ENCODE assay signal across 9 cellular contexts in genomic region chrX:40267334-40268118, GRCh38.
A peak's percentile ranks its signal among the peaks of the same experiment; 100 is the strongest.
DNase-seq lines count a peak whose midpoint lies in the region; ATAC-seq and TF ChIP-seq lines count a peak whose summit lies in the region.
"Had no signal": no experiment of that assay in that cellular context is flagged by ENCODE, and none has a peak within 500 bp of the region (broad histone marks: within the 10 kb centered on the region; RNA-seq: fewer than 3 reads in every experiment).

No MANE protein-coding gene starts in this region.

- H3K27me3 ChIP-seq in DND-41 (ENCODE audit: insufficient read depth, low read length, poor library complexity) (no peaks in the 10 kb centered on the region), brain microvascular endothelial cell (replicated peaks) (no peaks in the 10 kb centered on the region), mononuclear cell (ENCODE audit: insufficient read depth, low read length) (no peaks in the 10 kb centered on the region), Karpas-422 (ENCODE audit: low read length) (no peaks in the 10 kb centered on the region)

- in situ Hi-C loops in brain microvascular endothelial cell (cut with HindIII; ENCODE audit: low pct_ligation_motif_present, low sequenced_read_pairs), result no loop called here

- peak overlapping the region in 1 of 2 experiments; percentile 52; a peak in 1 of 4 replicates for H3K4me3 ChIP-seq in DND-41 (ENCODE audit: low read depth in 1 of 2, low read length in 2 of 2)
- H3K4me3 ChIP-seq in Jurkat, Clone E6-1 (ENCODE audit: low read length), result peak overlapping the region; percentile 53; the same call in 1 of the 2 replicates
- H3K4me3 ChIP-seq in brain microvascular endothelial cell (ENCODE audit: low read depth, low read length), result peak overlapping the region; percentile 54
- peak overlapping the region; percentile 31 for H3K4me3 ChIP-seq in mononuclear cell (ENCODE audit: low read length)
- no peak overlapping the region for H3K4me3 ChIP-seq in Karpas-422 (ENCODE audit: low read length)
- H3K4me3 ChIP-seq: lung had no signal

- no peaks in the 10 kb centered on the region for H3K36me3 ChIP-seq in DND-41 (ENCODE audit: insufficient read depth, low read length)
- no peaks in the 10 kb centered on the region for H3K36me3 ChIP-seq in brain microvascular endothelial cell (replicated peaks)
- H3K36me3 ChIP-seq in Karpas-422 (ENCODE audit: insufficient read depth, low read length), result no peaks in the 10 kb centered on the region

- H3K4me1 ChIP-seq in DND-41 (ENCODE audit: insufficient read depth, low read length), result peaks cover 12% of the 10 kb centered on the region
- peaks cover 29% of the 10 kb centered on the region for H3K4me1 ChIP-seq in mononuclear cell (ENCODE audit: insufficient read depth, low read length)
- H3K4me1 ChIP-seq in Karpas-422 (ENCODE audit: low read length), result no peaks in the 10 kb centered on the region

- H2AFZ ChIP-seq in DND-41 (ENCODE audit: low read depth, low read length) (no peak overlapping the region), Karpas-422 (ENCODE audit: low read length) (no peak overlapping the region)

- H4K20me1 ChIP-seq in DND-41 (ENCODE audit: insufficient read depth, low read length) (no peaks in the 10 kb centered on the region), Karpas-422 (ENCODE audit: insufficient read depth, low read depth, low read length) (no peaks in the 10 kb centered on the region)

- H3K9me3 ChIP-seq in DND-41 (ENCODE audit: insufficient read depth, low read length, severe bottlenecking), result no peaks in the 10 kb centered on the region
- H3K9me3 ChIP-seq in mononuclear cell (ENCODE audit: low read depth, low read length), result no peaks in the 10 kb centered on the region
- no peaks in the 10 kb centered on the region for H3K9me3 ChIP-seq in Karpas-422 (ENCODE audit: low read length)

- H3K27ac ChIP-seq in DND-41 (ENCODE audit: low read length), result no peak overlapping the region
- no peak overlapping the region for H3K27ac ChIP-seq in brain microvascular endothelial cell
- no peak overlapping the region for H3K27ac ChIP-seq in Karpas-422 (ENCODE audit: low read length)

- H3K9me2 ChIP-seq in Karpas-422 (replicated peaks; ENCODE audit: insufficient read depth, low read length), result no peaks in the 10 kb centered on the region

- DNase-seq in DND-41 (no peak), brain microvascular endothelial cell (no peak), Karpas-422 (no peak), activated gamma-delta T cell treated with Interleukin-2 at 50 U/mL for 16 hours (no peak), iPS-NIHi7 (ENCODE audit: extremely low spot score) (no peak)
- DNase-seq in Jurkat, Clone E6-1 (ENCODE audit: low read depth, low spot score), result no peak

- H3K9ac ChIP-seq in DND-41 (ENCODE audit: low read depth, low read length) (peak overlapping the region; percentile 44; the same call in 1 of the 2 replicates), Karpas-422 (ENCODE audit: low read length) (no peak overlapping the region)

- ATAC-seq in DND-41 (ENCODE audit: insufficient read depth, low read depth), result no peak
- no peak for ATAC-seq in GM21447 (IDR thresholded peaks at IDR 0.05; ENCODE audit: unreplicated experiment)

- H3K4me2 ChIP-seq in DND-41 (ENCODE audit: insufficient read depth, low read length) (peak overlapping the region; percentile 62), Karpas-422 (ENCODE audit: low read depth, low read length, poor library complexity, severe bottlenecking) (no peak overlapping the region)

- no peak for TF ChIP-seq CTCF in DND-41 (IDR thresholded peaks at IDR 0.05; ENCODE audit: borderline replicate concordance, extremely low read depth, low read length, poor library complexity, severe bottlenecking)
- TF ChIP-seq CTCF in brain microvascular endothelial cell (IDR thresholded peaks at IDR 0.05; ENCODE audit: low read depth, low read length, missing control alignments), result no peak

- H3K79me2 ChIP-seq in DND-41 (ENCODE audit: insufficient read depth, low read length), result no peaks in the 10 kb centered on the region
- H3K79me2 ChIP-seq in Karpas-422 (ENCODE audit: low read length), result no peaks in the 10 kb centered on the region
